2 cellular contexts compared by ENCODE assay signal in the genomic region with DNA sequence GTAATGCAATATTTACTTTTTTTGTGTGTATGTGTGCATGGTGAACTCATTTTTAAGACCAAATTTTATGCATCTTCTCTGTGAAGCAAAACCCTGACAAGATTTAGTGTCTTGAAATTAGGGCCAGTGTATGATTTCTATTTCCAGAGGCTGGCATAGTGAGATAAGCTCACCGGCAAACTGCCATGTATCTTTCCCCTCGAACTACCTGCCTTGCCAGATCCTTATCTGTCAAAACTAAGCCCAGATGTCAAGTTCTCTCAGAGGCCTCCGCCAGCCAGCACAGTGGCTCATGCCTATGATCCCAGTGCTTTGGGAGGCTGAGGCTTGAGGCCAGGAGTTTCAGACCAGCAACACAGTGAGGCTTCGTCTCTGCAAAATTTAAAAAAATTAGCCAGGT.
A peak's percentile ranks its signal among the peaks of the same experiment; 100 is the strongest.
TF ChIP-seq lines count a peak whose summit lies in the region.

No MANE protein-coding gene starts in this region.

TF ChIP-seq in SK-N-SH treated with all-trans-retinoic acid at 6 μM for 48 hours, 23 proteins besides CTCF, POLR2A, EP300 and RAD21:
- TF ChIP-seq, protein P1, sequence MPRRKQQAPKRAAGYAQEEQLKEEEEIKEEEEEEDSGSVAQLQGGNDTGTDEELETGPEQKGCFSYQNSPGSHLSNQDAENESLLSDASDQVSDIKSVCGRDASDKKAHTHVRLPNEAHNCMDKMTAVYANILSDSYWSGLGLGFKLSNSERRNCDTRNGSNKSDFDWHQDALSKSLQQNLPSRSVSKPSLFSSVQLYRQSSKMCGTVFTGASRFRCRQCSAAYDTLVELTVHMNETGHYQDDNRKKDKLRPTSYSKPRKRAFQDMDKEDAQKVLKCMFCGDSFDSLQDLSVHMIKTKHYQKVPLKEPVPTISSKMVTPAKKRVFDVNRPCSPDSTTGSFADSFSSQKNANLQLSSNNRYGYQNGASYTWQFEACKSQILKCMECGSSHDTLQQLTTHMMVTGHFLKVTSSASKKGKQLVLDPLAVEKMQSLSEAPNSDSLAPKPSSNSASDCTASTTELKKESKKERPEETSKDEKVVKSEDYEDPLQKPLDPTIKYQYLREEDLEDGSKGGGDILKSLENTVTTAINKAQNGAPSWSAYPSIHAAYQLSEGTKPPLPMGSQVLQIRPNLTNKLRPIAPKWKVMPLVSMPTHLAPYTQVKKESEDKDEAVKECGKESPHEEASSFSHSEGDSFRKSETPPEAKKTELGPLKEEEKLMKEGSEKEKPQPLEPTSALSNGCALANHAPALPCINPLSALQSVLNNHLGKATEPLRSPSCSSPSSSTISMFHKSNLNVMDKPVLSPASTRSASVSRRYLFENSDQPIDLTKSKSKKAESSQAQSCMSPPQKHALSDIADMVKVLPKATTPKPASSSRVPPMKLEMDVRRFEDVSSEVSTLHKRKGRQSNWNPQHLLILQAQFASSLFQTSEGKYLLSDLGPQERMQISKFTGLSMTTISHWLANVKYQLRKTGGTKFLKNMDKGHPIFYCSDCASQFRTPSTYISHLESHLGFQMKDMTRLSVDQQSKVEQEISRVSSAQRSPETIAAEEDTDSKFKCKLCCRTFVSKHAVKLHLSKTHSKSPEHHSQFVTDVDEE (CRISPR knock-in tag; IDR thresholded peaks at IDR 0.05), result peak; percentile 48; the same call in 1 of the 2 replicates
- TF ChIP-seq TCF4 (CRISPR knock-in tag; IDR thresholded peaks at IDR 0.05; ENCODE audit: borderline replicate concordance), result peak; percentile 61; the same call in 1 of the 2 replicates
- TF ChIP-seq SNAI2 (CRISPR knock-in tag; IDR thresholded peaks at IDR 0.05), result no peak
TF ChIP-seq in SK-N-SH treated with all-trans-retinoic acid at 6 μM for 48 hours: peak in this region for 2.

TF ChIP-seq in H1, 55 proteins besides CTCF, POLR2A, EP300 and RAD21:
- TF ChIP-seq GTF2F1 (IDR thresholded peaks at IDR 0.05; ENCODE audit: borderline replicate concordance, low read depth, low read length) (no peak), RFX5 (IDR thresholded peaks at IDR 0.05; ENCODE audit: borderline replicate concordance, low read depth, low read length) (no peak), RNF2 (IDR thresholded peaks at IDR 0.05; ENCODE audit: borderline replicate concordance, low read depth, low read length, missing control alignments, poor library complexity, severe bottlenecking) (no peak), YY1 (IDR thresholded peaks at IDR 0.05; ENCODE audit: low read depth, low read length) (no peak), KDM5A (IDR thresholded peaks at IDR 0.05; ENCODE audit: low read length) (no peak), POU5F1 (IDR thresholded peaks at IDR 0.05; ENCODE audit: low read depth, low read length) (no peak), EGR1 (IDR thresholded peaks at IDR 0.05; ENCODE audit: borderline replicate concordance, low read depth, low read length) (no peak), SUZ12 (IDR thresholded peaks at IDR 0.05; ENCODE audit: low read length) (no peak), CBX5 (IDR thresholded peaks at IDR 0.05; ENCODE audit: low read depth, low read length) (no peak), CREB1 (IDR thresholded peaks at IDR 0.05) (no peak), POLR2AphosphoS5 (IDR thresholded peaks at IDR 0.05; ENCODE audit: low read depth, low read length) (no peak), SIRT6 (IDR thresholded peaks at IDR 0.05; ENCODE audit: low read length) (no peak), HDAC6 (IDR thresholded peaks at IDR 0.05; ENCODE audit: low read depth, low read length) (no peak), BRCA1 (IDR thresholded peaks at IDR 0.05; ENCODE audit: low read depth, low read length) (no peak)
- TF ChIP-seq, protein P2, sequence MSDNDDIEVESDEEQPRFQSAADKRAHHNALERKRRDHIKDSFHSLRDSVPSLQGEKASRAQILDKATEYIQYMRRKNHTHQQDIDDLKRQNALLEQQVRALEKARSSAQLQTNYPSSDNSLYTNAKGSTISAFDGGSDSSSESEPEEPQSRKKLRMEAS (IDR thresholded peaks at IDR 0.05), result no peak
- TF ChIP-seq, protein P3, sequence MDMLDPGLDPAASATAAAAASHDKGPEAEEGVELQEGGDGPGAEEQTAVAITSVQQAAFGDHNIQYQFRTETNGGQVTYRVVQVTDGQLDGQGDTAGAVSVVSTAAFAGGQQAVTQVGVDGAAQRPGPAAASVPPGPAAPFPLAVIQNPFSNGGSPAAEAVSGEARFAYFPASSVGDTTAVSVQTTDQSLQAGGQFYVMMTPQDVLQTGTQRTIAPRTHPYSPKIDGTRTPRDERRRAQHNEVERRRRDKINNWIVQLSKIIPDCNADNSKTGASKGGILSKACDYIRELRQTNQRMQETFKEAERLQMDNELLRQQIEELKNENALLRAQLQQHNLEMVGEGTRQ (IDR thresholded peaks at IDR 0.05; ENCODE audit: low read length), result no peak
- TF ChIP-seq, protein P4, sequence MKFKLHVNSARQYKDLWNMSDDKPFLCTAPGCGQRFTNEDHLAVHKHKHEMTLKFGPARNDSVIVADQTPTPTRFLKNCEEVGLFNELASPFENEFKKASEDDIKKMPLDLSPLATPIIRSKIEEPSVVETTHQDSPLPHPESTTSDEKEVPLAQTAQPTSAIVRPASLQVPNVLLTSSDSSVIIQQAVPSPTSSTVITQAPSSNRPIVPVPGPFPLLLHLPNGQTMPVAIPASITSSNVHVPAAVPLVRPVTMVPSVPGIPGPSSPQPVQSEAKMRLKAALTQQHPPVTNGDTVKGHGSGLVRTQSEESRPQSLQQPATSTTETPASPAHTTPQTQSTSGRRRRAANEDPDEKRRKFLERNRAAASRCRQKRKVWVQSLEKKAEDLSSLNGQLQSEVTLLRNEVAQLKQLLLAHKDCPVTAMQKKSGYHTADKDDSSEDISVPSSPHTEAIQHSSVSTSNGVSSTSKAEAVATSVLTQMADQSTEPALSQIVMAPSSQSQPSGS (IDR thresholded peaks at IDR 0.05; ENCODE audit: low read length), result no peak
- TF ChIP-seq, protein P5, sequence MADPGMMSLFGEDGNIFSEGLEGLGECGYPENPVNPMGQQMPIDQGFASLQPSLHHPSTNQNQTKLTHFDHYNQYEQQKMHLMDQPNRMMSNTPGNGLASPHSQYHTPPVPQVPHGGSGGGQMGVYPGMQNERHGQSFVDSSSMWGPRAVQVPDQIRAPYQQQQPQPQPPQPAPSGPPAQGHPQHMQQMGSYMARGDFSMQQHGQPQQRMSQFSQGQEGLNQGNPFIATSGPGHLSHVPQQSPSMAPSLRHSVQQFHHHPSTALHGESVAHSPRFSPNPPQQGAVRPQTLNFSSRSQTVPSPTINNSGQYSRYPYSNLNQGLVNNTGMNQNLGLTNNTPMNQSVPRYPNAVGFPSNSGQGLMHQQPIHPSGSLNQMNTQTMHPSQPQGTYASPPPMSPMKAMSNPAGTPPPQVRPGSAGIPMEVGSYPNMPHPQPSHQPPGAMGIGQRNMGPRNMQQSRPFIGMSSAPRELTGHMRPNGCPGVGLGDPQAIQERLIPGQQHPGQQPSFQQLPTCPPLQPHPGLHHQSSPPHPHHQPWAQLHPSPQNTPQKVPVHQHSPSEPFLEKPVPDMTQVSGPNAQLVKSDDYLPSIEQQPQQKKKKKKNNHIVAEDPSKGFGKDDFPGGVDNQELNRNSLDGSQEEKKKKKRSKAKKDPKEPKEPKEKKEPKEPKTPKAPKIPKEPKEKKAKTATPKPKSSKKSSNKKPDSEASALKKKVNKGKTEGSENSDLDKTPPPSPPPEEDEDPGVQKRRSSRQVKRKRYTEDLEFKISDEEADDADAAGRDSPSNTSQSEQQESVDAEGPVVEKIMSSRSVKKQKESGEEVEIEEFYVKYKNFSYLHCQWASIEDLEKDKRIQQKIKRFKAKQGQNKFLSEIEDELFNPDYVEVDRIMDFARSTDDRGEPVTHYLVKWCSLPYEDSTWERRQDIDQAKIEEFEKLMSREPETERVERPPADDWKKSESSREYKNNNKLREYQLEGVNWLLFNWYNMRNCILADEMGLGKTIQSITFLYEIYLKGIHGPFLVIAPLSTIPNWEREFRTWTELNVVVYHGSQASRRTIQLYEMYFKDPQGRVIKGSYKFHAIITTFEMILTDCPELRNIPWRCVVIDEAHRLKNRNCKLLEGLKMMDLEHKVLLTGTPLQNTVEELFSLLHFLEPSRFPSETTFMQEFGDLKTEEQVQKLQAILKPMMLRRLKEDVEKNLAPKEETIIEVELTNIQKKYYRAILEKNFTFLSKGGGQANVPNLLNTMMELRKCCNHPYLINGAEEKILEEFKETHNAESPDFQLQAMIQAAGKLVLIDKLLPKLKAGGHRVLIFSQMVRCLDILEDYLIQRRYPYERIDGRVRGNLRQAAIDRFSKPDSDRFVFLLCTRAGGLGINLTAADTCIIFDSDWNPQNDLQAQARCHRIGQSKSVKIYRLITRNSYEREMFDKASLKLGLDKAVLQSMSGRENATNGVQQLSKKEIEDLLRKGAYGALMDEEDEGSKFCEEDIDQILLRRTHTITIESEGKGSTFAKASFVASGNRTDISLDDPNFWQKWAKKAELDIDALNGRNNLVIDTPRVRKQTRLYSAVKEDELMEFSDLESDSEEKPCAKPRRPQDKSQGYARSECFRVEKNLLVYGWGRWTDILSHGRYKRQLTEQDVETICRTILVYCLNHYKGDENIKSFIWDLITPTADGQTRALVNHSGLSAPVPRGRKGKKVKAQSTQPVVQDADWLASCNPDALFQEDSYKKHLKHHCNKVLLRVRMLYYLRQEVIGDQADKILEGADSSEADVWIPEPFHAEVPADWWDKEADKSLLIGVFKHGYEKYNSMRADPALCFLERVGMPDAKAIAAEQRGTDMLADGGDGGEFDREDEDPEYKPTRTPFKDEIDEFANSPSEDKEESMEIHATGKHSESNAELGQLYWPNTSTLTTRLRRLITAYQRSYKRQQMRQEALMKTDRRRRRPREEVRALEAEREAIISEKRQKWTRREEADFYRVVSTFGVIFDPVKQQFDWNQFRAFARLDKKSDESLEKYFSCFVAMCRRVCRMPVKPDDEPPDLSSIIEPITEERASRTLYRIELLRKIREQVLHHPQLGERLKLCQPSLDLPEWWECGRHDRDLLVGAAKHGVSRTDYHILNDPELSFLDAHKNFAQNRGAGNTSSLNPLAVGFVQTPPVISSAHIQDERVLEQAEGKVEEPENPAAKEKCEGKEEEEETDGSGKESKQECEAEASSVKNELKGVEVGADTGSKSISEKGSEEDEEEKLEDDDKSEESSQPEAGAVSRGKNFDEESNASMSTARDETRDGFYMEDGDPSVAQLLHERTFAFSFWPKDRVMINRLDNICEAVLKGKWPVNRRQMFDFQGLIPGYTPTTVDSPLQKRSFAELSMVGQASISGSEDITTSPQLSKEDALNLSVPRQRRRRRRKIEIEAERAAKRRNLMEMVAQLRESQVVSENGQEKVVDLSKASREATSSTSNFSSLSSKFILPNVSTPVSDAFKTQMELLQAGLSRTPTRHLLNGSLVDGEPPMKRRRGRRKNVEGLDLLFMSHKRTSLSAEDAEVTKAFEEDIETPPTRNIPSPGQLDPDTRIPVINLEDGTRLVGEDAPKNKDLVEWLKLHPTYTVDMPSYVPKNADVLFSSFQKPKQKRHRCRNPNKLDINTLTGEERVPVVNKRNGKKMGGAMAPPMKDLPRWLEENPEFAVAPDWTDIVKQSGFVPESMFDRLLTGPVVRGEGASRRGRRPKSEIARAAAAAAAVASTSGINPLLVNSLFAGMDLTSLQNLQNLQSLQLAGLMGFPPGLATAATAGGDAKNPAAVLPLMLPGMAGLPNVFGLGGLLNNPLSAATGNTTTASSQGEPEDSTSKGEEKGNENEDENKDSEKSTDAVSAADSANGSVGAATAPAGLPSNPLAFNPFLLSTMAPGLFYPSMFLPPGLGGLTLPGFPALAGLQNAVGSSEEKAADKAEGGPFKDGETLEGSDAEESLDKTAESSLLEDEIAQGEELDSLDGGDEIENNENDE (IDR thresholded peaks at IDR 0.05; ENCODE audit: insufficient replicate concordance, low read length), result no peak
